10 cellular contexts compared by ENCODE assay signal in genomic region chr17:60602871-60603270, GRCh38. TPM values are rescaled to one million over a fixed set of nuclear protein-coding genes. Genes with fewer than 3 reads are reported as not detected.
DNase-seq lines count a peak whose midpoint lies in the region; ATAC-seq, FAIRE-seq and TF ChIP-seq lines count a peak whose summit lies in the region.
"Had no signal": no experiment of that assay in that cellular context is flagged by ENCODE, and none has a peak within 500 bp of the region (broad histone marks: within the 10 kb centered on the region; RNA-seq: fewer than 3 reads in every experiment).

No MANE protein-coding gene starts in this region.

- H3K14ac ChIP-seq in trophoblast cell (ENCODE audit: low read length): no peak overlapping the region

- peaks cover 21% of the 10 kb centered on the region for H3K4me1 ChIP-seq in keratinocyte (ENCODE audit: control insufficient read depth, extremely low read depth, insufficient read depth, low read length)
- peaks cover 4% of the 10 kb centered on the region for H3K4me1 ChIP-seq in stomach smooth muscle (ENCODE audit: control insufficient read depth, insufficient read depth, low read length)
- no peaks in the 10 kb centered on the region for H3K4me1 ChIP-seq in trophoblast cell (ENCODE audit: control insufficient read depth in 1 of 2, insufficient read depth in 2 of 2, low read length in 2 of 2)

- no peak overlapping the region for H2BK12ac ChIP-seq in trophoblast cell (ENCODE audit: low read length)

- H3K27ac ChIP-seq in keratinocyte (ENCODE audit: control insufficient read depth, insufficient read depth, low read length): no peak overlapping the region
- H3K27ac ChIP-seq in stomach smooth muscle (ENCODE audit: low read length): no peak overlapping the region
- no peak overlapping the region for H3K27ac ChIP-seq in trophoblast cell (ENCODE audit: low read depth, low read length)
- H3K27ac ChIP-seq: C4-2B had no signal

- H2BK5ac ChIP-seq in trophoblast cell (ENCODE audit: low read depth, low read length, poor library complexity): no peak overlapping the region

- no peak overlapping the region for H4K12ac ChIP-seq in trophoblast cell (ENCODE audit: low read depth, low read length)

- H4K8ac ChIP-seq in trophoblast cell (ENCODE audit: low read depth, low read length): no peak overlapping the region

- H3K27me3 ChIP-seq in keratinocyte (ENCODE audit: control insufficient read depth, extremely low read depth, insufficient read depth, low read length): no peaks in the 10 kb centered on the region
- no peaks in the 10 kb centered on the region for H3K27me3 ChIP-seq in stomach smooth muscle (ENCODE audit: control insufficient read depth in 1 of 2, insufficient read depth in 2 of 2, low read length in 2 of 2)
- H3K27me3 ChIP-seq in trophoblast cell (ENCODE audit: insufficient read depth, low read length): no peaks in the 10 kb centered on the region

- FAIRE-seq in keratinocyte (lab: Jason Lieb, UNC): no peak

- no peaks in the 10 kb centered on the region for H4K20me1 ChIP-seq in keratinocyte (ENCODE audit: control insufficient read depth, extremely low read depth, insufficient read depth, low read length)

- peaks cover 59% of the 10 kb centered on the region for H3K4me1 Mint-ChIP-seq in activated T-cell treated with anti-CD3 and anti-CD28 coated beads, Interleukin-2, amount 50 U/mL, for 24 hours (ENCODE audit: low read depth)
- H3K4me1 Mint-ChIP-seq in activated naive CD8-positive, alpha-beta T cell (ENCODE audit: low read depth): peaks cover 56% of the 10 kb centered on the region

- H3K79me2 ChIP-seq in keratinocyte (ENCODE audit: control insufficient read depth, insufficient read depth, low read length) (peaks cover 66% of the 10 kb centered on the region), trophoblast cell (ENCODE audit: control insufficient read depth, insufficient read depth, low read length, poor library complexity) (peaks cover 21% of the 10 kb centered on the region)

- peak overlapping the region; percentile 93 for H3K4me2 ChIP-seq in keratinocyte (ENCODE audit: control insufficient read depth, extremely low read depth, insufficient read depth, low read depth, low read length)
- H3K4me2 ChIP-seq in trophoblast cell (ENCODE audit: low read length): no peak overlapping the region

- no peak overlapping the region for H3K18ac ChIP-seq in trophoblast cell (ENCODE audit: low read length)

- no peaks in the 10 kb centered on the region for H3K27me3 Mint-ChIP-seq in activated T-cell treated with anti-CD3 and anti-CD28 coated beads, Interleukin-2, amount 50 U/mL, for 24 hours
- H3K27me3 Mint-ChIP-seq in activated naive CD8-positive, alpha-beta T cell: no peaks in the 10 kb centered on the region

- no peaks in the 10 kb centered on the region for H3K9me3 ChIP-seq in keratinocyte (ENCODE audit: control insufficient read depth, low read depth, low read length)
- H3K9me3 ChIP-seq in stomach smooth muscle (ENCODE audit: control insufficient read depth in 2 of 2, low read length in 2 of 2): no peaks in the 10 kb centered on the region
- H3K9me3 ChIP-seq in trophoblast cell (ENCODE audit: insufficient read depth, low read depth, low read length): no peaks in the 10 kb centered on the region

- no peaks in the 10 kb centered on the region for H3K9me3 Mint-ChIP-seq in activated T-cell treated with anti-CD3 and anti-CD28 coated beads, Interleukin-2, amount 50 U/mL, for 24 hours
- no peaks in the 10 kb centered on the region for H3K9me3 Mint-ChIP-seq in activated naive CD8-positive, alpha-beta T cell (ENCODE audit: low read depth)

- H2BK120ac ChIP-seq in trophoblast cell (ENCODE audit: insufficient read depth, low read length, poor library complexity): no peak overlapping the region

- no peak overlapping the region for H4K91ac ChIP-seq in trophoblast cell (ENCODE audit: low read depth, low read length)

- no peak overlapping the region for H3K27ac Mint-ChIP-seq in activated T-cell treated with anti-CD3 and anti-CD28 coated beads, Interleukin-2, amount 50 U/mL, for 24 hours
- no peak overlapping the region for H3K27ac Mint-ChIP-seq in activated naive CD8-positive, alpha-beta T cell

- H3K4me3 ChIP-seq in keratinocyte (ENCODE audit: control insufficient read depth in 2 of 3, extremely low read depth in 1 of 3, insufficient read depth in 2 of 3, low read depth in 1 of 3, low read length in 3 of 3): peak overlapping the region in 1 of 3 experiments; percentile 91
- peak overlapping the region; percentile 90 to 97 for H3K4me3 ChIP-seq in stomach smooth muscle (ENCODE audit: low read length in 2 of 2)
- no peak overlapping the region for H3K4me3 ChIP-seq in trophoblast cell (ENCODE audit: low read depth, low read length)

- peak overlapping the region; percentile 93 for H3K4me3 Mint-ChIP-seq in activated T-cell treated with anti-CD3 and anti-CD28 coated beads, Interleukin-2, amount 50 U/mL, for 24 hours
- peak overlapping the region; percentile 96 for H3K4me3 Mint-ChIP-seq in activated naive CD8-positive, alpha-beta T cell

- H3K4ac ChIP-seq in trophoblast cell (ENCODE audit: low read depth, low read length): no peak overlapping the region

- peaks cover 29% of the 10 kb centered on the region for H3K36me3 Mint-ChIP-seq in activated T-cell treated with anti-CD3 and anti-CD28 coated beads, Interleukin-2, amount 50 U/mL, for 24 hours (ENCODE audit: low read depth)
- H3K36me3 Mint-ChIP-seq in activated naive CD8-positive, alpha-beta T cell: no peaks in the 10 kb centered on the region

- H3K9ac ChIP-seq in keratinocyte (ENCODE audit: control insufficient read depth, extremely low read depth, insufficient read depth, low read length): peak overlapping the region; percentile 92
- H3K9ac ChIP-seq in stomach smooth muscle (ENCODE audit: low read length in 2 of 2): no peak overlapping the region
- no peak overlapping the region for H3K9ac ChIP-seq in trophoblast cell (ENCODE audit: low read length)

- no CpG with 5 or more reads among the region's 1 CpG for WGBS in trophoblast cell (ENCODE audit: extremely low coverage, insufficient coverage, insufficient read length)

- dilution Hi-C loops in keratinocyte (cut with MboI; ENCODE audit: extremely low pct_ligation_motif_present, low sequenced_read_pairs): no loop called here

- H3K9me1 ChIP-seq in keratinocyte (ENCODE audit: control insufficient read depth, extremely low read depth, insufficient read depth, low read length): no peaks in the 10 kb centered on the region

- peaks cover 13% of the 10 kb centered on the region for H3K79me1 ChIP-seq in trophoblast cell (ENCODE audit: low read length)

- no peak for TF ChIP-seq CTCF in keratinocyte (optimal IDR thresholded peaks at IDR 0.05 in 1 of 3, IDR thresholded peaks at IDR 0.05 in 1 of 3, conservative IDR thresholded peaks at IDR 0.05 in 1 of 3; ENCODE audit: extremely low read depth in 1 of 3, insufficient read depth in 2 of 3, low read length in 3 of 3)

- H3K36me3 ChIP-seq in keratinocyte (ENCODE audit: control insufficient read depth in 2 of 2, extremely low read depth in 1 of 2, insufficient read depth in 2 of 2, low read length in 2 of 2) (no peaks in the 10 kb centered on the region), stomach smooth muscle (ENCODE audit: control insufficient read depth in 2 of 2, insufficient read depth in 2 of 2, low read length in 2 of 2) (no peaks in the 10 kb centered on the region), trophoblast cell (ENCODE audit: control insufficient read depth in 1 of 2, insufficient read depth in 2 of 2, low read length in 2 of 2) (no peaks in the 10 kb centered on the region)

- no peak for DNase-seq in activated T-cell treated with anti-CD3 and anti-CD28 coated beads, Interleukin-2, amount 50 U/mL, for 24 hours
- no peak for DNase-seq in activated T-cell treated with anti-CD3 and anti-CD28 coated beads, Interleukin-2, amount 50 U/mL, for 48 hours
- no peak for DNase-seq in keratinocyte (ENCODE audit: low read depth, low spot score)
- DNase-seq in trophoblast cell: no peak
- DNase-seq: Kasumi-1 had no signal

- H3K23ac ChIP-seq in trophoblast cell (ENCODE audit: low read length): no peak overlapping the region

- ATAC-seq in activated CD4-positive, CD25-positive, alpha-beta regulatory T cell treated with anti-CD3 and anti-CD28 coated beads, Interleukin-2, amount 50 U/mL, for 24 hours: no peak
- ATAC-seq in HG03039 (IDR thresholded peaks at IDR 0.05; ENCODE audit: unreplicated experiment): no peak

- H2AFZ ChIP-seq in keratinocyte (ENCODE audit: control insufficient read depth, low read length): no peak overlapping the region
- H2AFZ ChIP-seq in trophoblast cell (ENCODE audit: insufficient read depth, low read length, poor library complexity): no peak overlapping the region

- H2AK5ac ChIP-seq in trophoblast cell (ENCODE audit: low read length): no peak overlapping the region

RNA-seq across cellular contexts. Expression of gene PPM1D, which starts 2.9 kb away (rescaled TPM):
- 2.3 to 2.9 TPM (median 2.6 TPM) in 3 replicates for polyA plus RNA-seq in keratinocyte
- 4.6 TPM for polyA plus RNA-seq in keratinocyte (2011; ENCODE audit: low read depth)
- 1.7 and 2.2 TPM in 2 replicates for polyA plus RNA-seq in keratinocyte (2011; cell fraction: cytosol; rRNA removed)
- 2.7 and 3.7 TPM in 2 replicates for polyA plus RNA-seq in keratinocyte (2011; cell fraction: nucleus; rRNA removed)
- 2.1 and 7.1 TPM in 2 replicates for polyA plus RNA-seq in keratinocyte (2012; ENCODE audit: low replicate concordance)
- 0.79 to 5.0 TPM (median 4.2 TPM) in 3 replicates for polyA minus RNA-seq in keratinocyte
- 4.0 TPM for polyA minus RNA-seq in keratinocyte (2011; cell fraction: cytosol; rRNA and poly(A)+ RNA removed)
- polyA minus RNA-seq in keratinocyte (2011; cell fraction: nucleus; rRNA and poly(A)+ RNA removed): 1.7 and 2.2 TPM in 2 replicates
- 40.5 and 43.3 TPM in 2 replicates for polyA plus RNA-seq in trophoblast cell (2013)
